ENCODE assay signal across 18 cellular contexts in the genomic region with DNA sequence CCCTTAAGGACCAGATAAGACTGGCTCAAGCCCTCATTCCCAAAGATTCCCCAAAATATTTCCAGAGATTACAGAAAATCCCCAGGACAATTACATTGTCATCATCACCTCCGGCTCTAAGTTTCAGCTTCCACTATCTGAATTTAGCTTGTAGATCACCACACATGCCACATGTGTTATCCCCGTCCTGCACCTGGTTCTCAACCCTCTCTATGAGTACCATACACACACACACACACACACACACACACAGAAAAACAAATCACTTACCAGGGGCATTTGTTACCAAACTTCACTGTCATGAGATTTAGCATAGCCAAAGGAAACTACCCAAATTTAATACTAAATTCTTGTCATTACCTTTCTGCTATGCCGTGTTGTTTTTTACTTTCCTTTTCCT.
"Had no signal": no experiment of that assay in that cellular context is flagged by ENCODE, and none has a peak within 500 bp of the region (broad histone marks: within the 10 kb centered on the region; RNA-seq: fewer than 3 reads in every experiment).

No MANE protein-coding gene starts in this region.

- DNase-seq: activated CD4-positive, alpha-beta T cell treated with anti-CD3 and anti-CD28 coated beads for 1 hour; activated CD4-positive, alpha-beta T cell treated with anti-CD3 and anti-CD28 coated beads, Interleukin-2, amount 50 U/mL, for 1 hour; activated T-cell treated with anti-CD3 and anti-CD28 coated beads, Interleukin-2, amount 50 U/mL, for 1 hour; aorta; effector CD4-positive, alpha-beta T cell; heart left ventricle; left colon; ovary; stimulated activated CD4-positive, alpha-beta T cell treated with anti-CD3 and anti-CD28 coated beads, Interleukin-2, amount 100 ng/mL, for 48 hours; stimulated activated CD8-positive, alpha-beta memory T cell treated with anti-CD3 and anti-CD28 coated beads, Interleukin-4, amount 100 ng/mL, for 48 hours; stimulated activated naive B cell treated with anti-CD40 and anti-IgM and Interleukin-4, amounts not matched to agents 10 μg/mL and 1 μg/mL and 100 μg/mL, for 72 hours; testis; uterus; WERI-Rb-1 had no signal

- H3K4me1 ChIP-seq: heart left ventricle, prostate gland, testis, uterus had no signal

- H3K36me3 ChIP-seq: heart left ventricle, neutrophil, ovary, prostate gland, uterus, WERI-Rb-1 had no signal

- H3K27me3 ChIP-seq: heart left ventricle, ovary, testis, uterus had no signal

- ATAC-seq: activated naive CD4-positive, alpha-beta T cell treated with anti-CD3 and anti-CD28 coated beads, Interleukin-2, amount 50 U/mL, for 72 hours; activated T-helper 17 cell treated with anti-CD3 and anti-CD28 coated beads, Interleukin-2, amount 50 U/mL, for 72 hours; heart left ventricle; left colon; stimulated activated naive B cell treated with anti-CD40 and anti-IgM and Interleukin-4, amounts not matched to agents 10 μg/mL and 1 μg/mL and 100 μg/mL, for 72 hours had no signal

- H3K27ac ChIP-seq: heart left ventricle, neutrophil, ovary, prostate gland, testis, uterus, WERI-Rb-1 had no signal

- H3K4me3 ChIP-seq: heart left ventricle, ovary, prostate gland, testis, uterus had no signal
